ENCODE assay signal across 8 cellular contexts in genomic region chr6:37783831-37784584, GRCh38. TPM values are rescaled to one million over a fixed set of nuclear protein-coding genes. Genes with fewer than 3 reads are reported as not detected.
DNase-seq lines count a peak whose midpoint lies in the region; ATAC-seq, FAIRE-seq and TF ChIP-seq lines count a peak whose summit lies in the region.

No MANE protein-coding gene starts in this region.

- H3K36me3 ChIP-seq in K562 (ENCODE audit: control insufficient read depth, insufficient read depth, low read length) (no peaks in the 10 kb centered on the region), small intestine (ENCODE audit: control insufficient read depth in 2 of 2, insufficient read depth in 2 of 2, low read length in 2 of 2) (peaks cover 0 to 2% of the 10 kb centered on the region in 2 donors)

- POLR2A ChIA-PET in K562 (lab: Yijun Ruan, JAX): no interaction called here

- H3K9ac ChIP-seq in K562 (ENCODE audit: insufficient read depth in 1 of 2, low read depth in 2 of 2, low read length in 2 of 2): no peak overlapping the region

- H3K4me1 ChIP-seq in K562 (replicated peaks in 1 of 2; ENCODE audit: control insufficient read depth in 2 of 2, insufficient read depth in 2 of 2, low read length in 2 of 2) (peaks cover 0 to 13% of the 10 kb centered on the region in 2 experiments; a peak in 1 of 5 replicates), small intestine (ENCODE audit: control insufficient read depth in 2 of 2, insufficient read depth in 1 of 2, low read depth in 1 of 2, low read length in 1 of 2) (peaks cover 0 to 5% of the 10 kb centered on the region in 2 donors)

- no peak for TF ChIP-seq RAD21 in K562 (CRISPR knock-in tag; conservative IDR thresholded peaks at IDR 0.05 in 1 of 2, IDR thresholded peaks at IDR 0.05 in 1 of 2)

- H3K79me2 ChIP-seq in K562 (ENCODE audit: control insufficient read depth, insufficient read depth, low read length): no peaks in the 10 kb centered on the region

- H3K9me3 ChIP-seq in K562 (replicated peaks; ENCODE audit: control insufficient read depth, insufficient read depth, low read depth, low read length) (no peaks in the 10 kb centered on the region), small intestine (ENCODE audit: control insufficient read depth, low read depth) (no peaks in the 10 kb centered on the region)

- TF ChIP-seq EP300 in K562 (IDR thresholded peaks at IDR 0.05; ENCODE audit: low read length): no peak

- H3K4me2 ChIP-seq in K562 (ENCODE audit: insufficient read depth, low read length): no peak overlapping the region

- CTCF ChIA-PET in K562 (lab: Yijun Ruan, JAX; ENCODE audit: low intra/inter-chr PET ratio): no interaction called here

- H3K27me3 ChIP-seq in K562 (ENCODE audit: control insufficient read depth in 2 of 2, insufficient read depth in 2 of 2, low read length in 2 of 2): peaks cover 39 to 84% of the 10 kb centered on the region in 2 experiments
- peaks cover 0 to 2% of the 10 kb centered on the region in 2 donors for H3K27me3 ChIP-seq in small intestine (ENCODE audit: control insufficient read depth in 2 of 2, insufficient read depth in 2 of 2, low read length in 2 of 2)

- H4K20me1 ChIP-seq in K562 (replicated peaks; ENCODE audit: control insufficient read depth, insufficient read depth, low read length): peaks cover 4% of the 10 kb centered on the region

- ATAC-seq in K562: peak; percentile 27; the same call in 2 of the 3 replicates
- no peak for ATAC-seq in GM21447 (IDR thresholded peaks at IDR 0.05; ENCODE audit: unreplicated experiment)
- no peak for ATAC-seq in GM21528 (IDR thresholded peaks at IDR 0.05; ENCODE audit: low FRiP score, unreplicated experiment)
- no peak for ATAC-seq in GM21737 (IDR thresholded peaks at IDR 0.05; ENCODE audit: unreplicated experiment)

- no peak for TF ChIP-seq POLR2A in K562 (conservative IDR thresholded peaks at IDR 0.05)

- DNase-seq in GM12864 (ENCODE audit: low read depth) (no peak), NCI-H2227 treated with DMSO at 0.1 percent for 48 hours (lab: John Stamatoyannopoulos, UW) (peak; percentile 74), K562 (ENCODE audit: extremely low read depth in 1 of 4, low spot score in 3 of 4) (no peak), inferior parietal cortex (ENCODE audit: extremely low spot score) (peak; percentile 34), small intestine (no peak)

- no peak for TF ChIP-seq CTCF in GM12864 (IDR thresholded peaks at IDR 0.05; ENCODE audit: low read depth, low read length, missing control alignments)
- no peak for TF ChIP-seq CTCF in K562 (IDR thresholded peaks at IDR 0.05 in 2 of 3, conservative IDR thresholded peaks at IDR 0.05 in 1 of 3; ENCODE audit: insufficient read depth in 2 of 3, low read depth in 1 of 3, low read length in 3 of 3)

- in situ Hi-C loops in K562 (cut with MboI): no loop called here

- BruUV-seq in K562 (replicated peaks; lab: Mats Ljungman, UMichigan): no TSS peak

- FAIRE-seq in K562 (lab: Jason Lieb, UNC) (no peak), small intestine (lab: Jason Lieb, UNC) (no peak)

- intact Hi-C loops in K562 (cut with micrococcal nuclease): no loop called here

- no peak overlapping the region for H2AFZ ChIP-seq in K562 (ENCODE audit: low read depth, low read length)

- H3K4me3 ChIP-seq in GM12864 (ENCODE audit: low read depth, low read length) (peak overlapping the region; percentile 29), K562 (no peak overlapping the region), small intestine (ENCODE audit: low read depth in 1 of 2, low read length in 2 of 2) (peak overlapping the region; percentile 16 to 18)

- H3K27ac ChIP-seq in K562 (ENCODE audit: extremely low read depth, low read depth, low read length) (no peak overlapping the region), small intestine (ENCODE audit: low read depth in 1 of 2, low read length in 1 of 2) (no peak overlapping the region)

- WGBS in K562 (ENCODE audit: insufficient coverage, low coverage, missing lambda C conversion rate): 18% methylated on average over 38 of the region's 38 CpGs
- 4 to 20% (median 10%) methylated on average over 38 of the region's 38 CpGs for WGBS in small intestine, 3 donors

- no peaks in the 10 kb centered on the region for H3K9me1 ChIP-seq in K562 (ENCODE audit: control insufficient read depth, insufficient read depth, low read length)

TF ChIP-seq in K562, 482 proteins besides CTCF, POLR2A, EP300 and RAD21:
- peak in 1 of 3 experiments; percentile 21 for TF ChIP-seq YY1 (IDR thresholded peaks at IDR 0.05; ENCODE audit: borderline replicate concordance in 1 of 3, control insufficient read depth in 1 of 3, extremely low read depth in 1 of 3, insufficient read depth in 3 of 3, insufficient read length in 1 of 3, insufficient replicate concordance in 2 of 3, low read depth in 1 of 3, low read length in 2 of 3)
- TF ChIP-seq CBFA2T3 (IDR thresholded peaks at IDR 0.05): no peak
TF ChIP-seq in K562: peak in this region for 1.

RNA-seq across cellular contexts. Expression of gene ZFAND3, which starts 35.5 kb away (rescaled TPM):
- total RNA-seq in K562 (2011; cell fraction: chromatin; rRNA removed; ENCODE audit: low replicate concordance): 19.0 and 22.3 TPM in 2 replicates
- total RNA-seq in K562 (2011; cell fraction: nucleolus; rRNA removed): 7.5 and 10.5 TPM in 2 replicates
- total RNA-seq in K562 (2011; cell fraction: nucleoplasm; rRNA removed): 15.2 and 29.8 TPM in 2 replicates
- 6.1 and 10.5 TPM in 2 replicates for total RNA-seq in K562 (2014; rRNA removed)
- total RNA-seq in K562 (2014; rRNA removed; fragmentation: Illumina TruSeq; extraction: Trizol): 11.8 and 18.5 TPM in 2 replicates
- total RNA-seq in K562 (2015; rRNA removed; fragmentation: Illumina TruSeq; extraction: Trizol): 11.8 and 12.8 TPM in 2 replicates
- 23.4 and 26.5 TPM in 2 replicates for total RNA-seq in K562 (2021)
- polyA plus RNA-seq in K562 (2011; rRNA removed): 7.2 and 12.7 TPM in 2 replicates
- 6.0 and 6.2 TPM in 2 replicates for polyA plus RNA-seq in K562 (2011; cell fraction: cytosol; rRNA removed)
- polyA plus RNA-seq in K562 (2011; cell fraction: nucleus; rRNA removed): 6.9 and 7.1 TPM in 2 replicates
- 42.2 and 91.3 TPM in 2 replicates for polyA plus RNA-seq in K562 (2012)
- 26.6 and 31.4 TPM in 2 replicates for polyA plus RNA-seq in K562 (2014; fragmentation: Illumina TruSeq; extraction: Trizol)
- under 1 TPM; 0.81 to 0.87 TPM for polyA plus RNA-seq in K562 (2014; fragmentation: Nextera tagmentation; extraction: Ambion mirVana)
- 9.4 and 14.4 TPM in 2 replicates for polyA plus RNA-seq in K562 (2014; rRNA removed)
- 7.8 and 10.0 TPM in 2 replicates for polyA minus RNA-seq in K562 (2011; rRNA and poly(A)+ RNA removed)
- 9.6 and 11.7 TPM in 2 replicates for polyA minus RNA-seq in K562 (2011; cell fraction: cytosol; rRNA and poly(A)+ RNA removed)
- 4.4 and 7.9 TPM in 2 replicates for polyA minus RNA-seq in K562 (2011; cell fraction: nucleus; rRNA and poly(A)+ RNA removed)
- 10 to 100 TPM; 35.9 to 40.9 (median 40.8) TPM for polyA plus RNA-seq in small intestine

Comparison
In these comparisons a context has a peak if more than half of its experiments do, and no peak if none do; other contexts are left out.
1. DNase-seq: peak in NCI-H2227 treated with DMSO at 0.1 percent for 48 hours (single experiment) and inferior parietal cortex (single experiment); none in GM12864 (single experiment), K562 (0 of 4) and small intestine (single experiment).